Comparison of ENCODE assay signal across 9 cellular contexts in genomic region chr10:102745157-102745556, GRCh38. TPM values are rescaled to one million over a fixed set of nuclear protein-coding genes. Genes with fewer than 3 reads are reported as not detected.
DNase-seq lines count a peak whose midpoint lies in the region; ATAC-seq and TF ChIP-seq lines count a peak whose summit lies in the region.
"Had no signal": no experiment of that assay in that cellular context is flagged by ENCODE, and none has a peak within 500 bp of the region (broad histone marks: within the 10 kb centered on the region; RNA-seq: fewer than 3 reads in every experiment).

No MANE protein-coding gene starts in this region.

- H3K27me3 ChIP-seq in heart right ventricle (no peaks in the 10 kb centered on the region), breast epithelium (no peaks in the 10 kb centered on the region), mucosa of rectum (ENCODE audit: control insufficient read depth in 2 of 2, insufficient read depth in 2 of 2, low read length in 2 of 2) (no peaks in the 10 kb centered on the region), vagina (no peaks in the 10 kb centered on the region)

- peaks cover 0 to 10% (median 0%) of the 10 kb centered on the region in 9 donors for H3K36me3 ChIP-seq in heart right ventricle
- no peaks in the 10 kb centered on the region for H3K36me3 ChIP-seq in breast epithelium
- no peaks in the 10 kb centered on the region for H3K36me3 ChIP-seq in mucosa of rectum (ENCODE audit: control insufficient read depth in 2 of 2, insufficient read depth in 2 of 2, low read length in 2 of 2)
- no peaks in the 10 kb centered on the region for H3K36me3 ChIP-seq in vagina

- peak overlapping the region in 8 of 10 donors; percentile 89 to 98 (median 94) for H3K27ac ChIP-seq in heart right ventricle
- H3K27ac ChIP-seq in breast epithelium = peak overlapping the region; percentile 92 to 95
- no peak overlapping the region for H3K27ac ChIP-seq in mucosa of rectum (ENCODE audit: low read depth in 2 of 2, low read length in 2 of 2)
- H3K27ac ChIP-seq in vagina = peak overlapping the region; percentile 91

- DNase-seq in heart right ventricle (no peak), cardiac septum (ENCODE audit: low spot score) (no peak), breast epithelium (ENCODE audit: low spot score in 2 of 2) (no peak), vagina (ENCODE audit: extremely low spot score in 2 of 2) (no peak), left lobe of liver (ENCODE audit: low spot score) (no peak), medulla oblongata (ENCODE audit: extremely low spot score) (no peak)
- DNase-seq: NCI-H1930 had no signal

- TF ChIP-seq CTCF in heart right ventricle (IDR thresholded peaks at IDR 0.05) = no peak
- TF ChIP-seq CTCF in breast epithelium (IDR thresholded peaks at IDR 0.05) = no peak
- no peak for TF ChIP-seq CTCF in vagina (IDR thresholded peaks at IDR 0.05)

- intact Hi-C loops in heart right ventricle (cut with DNase I) = loop anchor here in 2 of 10 donors (5.0 to 10.0 kb wide), 2 partner anchors 67 to 70 kb away; no protein-coding TSS in a partner anchor
- intact Hi-C loops in cardiac septum (cut with DNase I) = no loop called here
- intact Hi-C loops in breast epithelium (cut with DNase I; ENCODE audit: low total_unique reads) = no loop called here
- intact Hi-C loops in vagina (cut with DNase I) = no loop called here

- ATAC-seq in heart right ventricle (no peak), left lobe of liver (no peak), GM18505 (IDR thresholded peaks at IDR 0.05; ENCODE audit: unreplicated experiment) (no peak)

- peak overlapping the region; percentile 83 to 99 (median 96) for H3K4me3 ChIP-seq in heart right ventricle
- H3K4me3 ChIP-seq in breast epithelium = peak overlapping the region; percentile 94 to 100 (median 95)
- H3K4me3 ChIP-seq in mucosa of rectum (ENCODE audit: low read length in 2 of 2) = peak overlapping the region; percentile 75 to 100
- H3K4me3 ChIP-seq in vagina = peak overlapping the region; percentile 88 to 99

- H3K9me3 ChIP-seq in heart right ventricle = no peaks in the 10 kb centered on the region
- no peaks in the 10 kb centered on the region for H3K9me3 ChIP-seq in breast epithelium
- H3K9me3 ChIP-seq in mucosa of rectum (ENCODE audit: control insufficient read depth in 2 of 2, low read length in 2 of 2) = no peaks in the 10 kb centered on the region
- no peaks in the 10 kb centered on the region for H3K9me3 ChIP-seq in vagina

- H3K4me1 ChIP-seq in heart right ventricle = peaks cover 0 to 50% (median 30%) of the 10 kb centered on the region in 9 donors
- H3K4me1 ChIP-seq in breast epithelium = no peaks in the 10 kb centered on the region
- H3K4me1 ChIP-seq in mucosa of rectum (ENCODE audit: control insufficient read depth in 2 of 2, insufficient read depth in 2 of 2, low read length in 2 of 2) = peaks cover 11 to 18% of the 10 kb centered on the region in 2 donors
- H3K4me1 ChIP-seq in vagina = peaks cover 44% of the 10 kb centered on the region

- TF ChIP-seq POLR2A in breast epithelium (IDR thresholded peaks at IDR 0.05) (no peak), vagina (IDR thresholded peaks at IDR 0.05) (no peak), GM18505 (IDR thresholded peaks at IDR 0.05; ENCODE audit: borderline replicate concordance, extremely low read depth, insufficient read depth, insufficient read length) (no peak)

- no peak overlapping the region for H3K9ac ChIP-seq in mucosa of rectum (ENCODE audit: low read depth in 1 of 2, low read length in 2 of 2)

- WGBS in heart right ventricle, 2 donors = 58 to 67% methylated on average over 4 of the region's 4 CpGs

RNA-seq across cellular contexts. Expression of gene WBP1L, which starts 1.4 kb away (rescaled TPM):
- total RNA-seq in heart right ventricle (10 to 100 TPM; 17.3 to 33.3 (median 21.0) TPM), cardiac septum (19.2 TPM), breast epithelium (100 to 1,000 TPM; 114 to 174 (median 143) TPM), vagina (80.8 TPM), left lobe of liver (33.0 TPM)
- 10 to 100 TPM; 14.3 to 17.5 TPM for polyA plus RNA-seq in heart right ventricle

RNA-seq across cellular contexts. Expression of gene SFXN2, which starts 30.7 kb away (rescaled TPM):
- total RNA-seq in heart right ventricle (1 to 10 TPM in 9 of 10 donors, under 1 TPM in 1; 0.89 to 4.5 (median 2.3) TPM), cardiac septum (2.8 TPM), breast epithelium (10 to 100 TPM in 1 of 3 donors, 1 to 10 TPM in 2; 3.8 to 10.4 (median 4.9) TPM), vagina (6.4 TPM), left lobe of liver (25.5 TPM)
- 1 to 10 TPM; 2.5 to 4.3 TPM for polyA plus RNA-seq in heart right ventricle

RNA-seq across cellular contexts. Expression of gene ARL3, which starts 31.0 kb away (rescaled TPM):
- total RNA-seq in heart right ventricle (10 to 100 TPM; 10.9 to 17.8 (median 13.6) TPM), cardiac septum (13.1 TPM), breast epithelium (1 to 10 TPM; 5.1 to 7.3 (median 5.9) TPM), vagina (7.4 TPM), left lobe of liver (2.5 TPM)
- polyA plus RNA-seq in heart right ventricle = 10 to 100 TPM in 1 of 2 donors, 1 to 10 TPM in 1; 5.0 to 15.8 TPM

Comparison
In these comparisons a context has a peak if more than half of its experiments do, and no peak if none do; other contexts are left out.
1. H3K27ac ChIP-seq: peak in heart right ventricle (8 of 10), breast epithelium (2 of 2) and vagina (single experiment); none in mucosa of rectum (0 of 2).
2. Peak in every context shown above with its lines, with median percentiles within 50 percentile points of each other: H3K4me3 ChIP-seq.